8 cellular contexts compared by ENCODE assay signal in the genomic region with DNA sequence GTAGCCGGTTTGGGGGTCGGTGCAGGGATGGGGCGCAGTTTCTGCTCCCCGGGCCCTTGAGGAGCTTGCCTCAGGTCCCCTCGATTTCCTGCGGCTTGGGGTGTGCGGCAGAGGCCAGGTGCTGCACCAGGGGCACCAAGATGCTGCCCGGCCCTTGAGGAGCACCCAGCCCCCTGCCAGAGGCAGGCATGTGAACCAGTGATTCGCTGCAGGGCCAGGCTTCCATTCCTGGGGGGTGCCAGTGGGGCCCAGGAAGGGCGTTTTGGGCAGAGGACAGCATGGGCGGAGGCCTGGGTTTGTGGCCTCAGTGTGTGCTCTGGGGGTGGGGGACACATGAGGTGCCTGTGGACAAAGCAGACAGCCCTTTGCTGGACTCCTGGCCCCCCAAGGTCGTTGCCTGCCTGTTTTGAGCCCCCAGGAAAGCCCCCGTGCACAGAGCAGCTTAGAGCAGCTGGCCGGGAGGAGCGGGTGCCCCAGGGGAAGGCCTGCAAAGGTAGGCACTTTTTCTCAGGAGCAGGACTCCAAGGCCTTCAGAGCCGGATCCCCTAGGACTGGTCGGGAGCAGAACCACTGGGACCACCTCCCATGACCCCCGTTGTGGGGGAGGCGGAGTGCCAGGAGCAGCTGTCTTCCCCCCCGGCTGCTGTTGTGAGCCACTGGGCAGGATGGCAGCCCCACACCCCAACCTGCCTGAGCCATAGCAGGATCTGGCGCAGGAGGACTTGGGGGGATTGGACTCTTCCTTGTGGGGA. TPM values are rescaled to one million over a fixed set of nuclear protein-coding genes. Genes with fewer than 3 reads are reported as not detected.
DNase-seq lines count a peak whose midpoint lies in the region; ATAC-seq lines count a peak whose summit lies in the region.

No MANE protein-coding gene starts in this region.

- no peaks in the 10 kb centered on the region for H3K9me3 ChIP-seq in iPS-18a (ENCODE audit: control insufficient read depth, low read depth, low read length)

- H3K4me1 ChIP-seq in iPS-18a (ENCODE audit: control insufficient read depth, low read depth, low read length): peaks cover 5% of the 10 kb centered on the region

- H3K9ac ChIP-seq in iPS-18a (ENCODE audit: low read length): no peak overlapping the region

- DNase-seq in NCI-H2171 treated with DMSO at 0.1 percent for 48 hours (lab: John Stamatoyannopoulos, UW): peak; percentile 12
- no peak for DNase-seq in NCI-H2171 (lab: John Stamatoyannopoulos, UW)
- no peak for DNase-seq in stimulated activated naive CD8-positive, alpha-beta T cell treated with anti-CD3 and anti-CD28 coated beads, Interleukin-15, amount 100 ng/mL, for 72 hours
- DNase-seq in AG08396 (ENCODE audit: low spot score): no peak

- H3K4me3 Mint-ChIP-seq in activated T-helper 17 cell treated with anti-CD3 and anti-CD28 coated beads, Interleukin-2, amount 50 U/mL, for 72 hours: peak overlapping the region; percentile 39
- H3K4me3 Mint-ChIP-seq in stimulated activated naive CD8-positive, alpha-beta T cell treated with anti-CD3 and anti-CD28 coated beads, Interleukin-15, amount 100 ng/mL, for 72 hours: peak overlapping the region; percentile 26 to 55

- H3K27ac ChIP-seq in iPS-18a (ENCODE audit: low read length): no peak overlapping the region

- ATAC-seq in activated T-helper 17 cell treated with anti-CD3 and anti-CD28 coated beads, Interleukin-2, amount 50 U/mL, for 72 hours (replicated peaks): no peak
- no peak for ATAC-seq in stimulated activated naive CD8-positive, alpha-beta T cell treated with anti-CD3 and anti-CD28 coated beads, Interleukin-15, amount 100 ng/mL, for 72 hours
- ATAC-seq in GM19467 (IDR thresholded peaks at IDR 0.05; ENCODE audit: unreplicated experiment) (no peak), GM19328 (IDR thresholded peaks at IDR 0.05; ENCODE audit: unreplicated experiment) (no peak)

- H3K4me1 Mint-ChIP-seq in activated T-helper 17 cell treated with anti-CD3 and anti-CD28 coated beads, Interleukin-2, amount 50 U/mL, for 72 hours: peaks cover 5% of the 10 kb centered on the region
- H3K4me1 Mint-ChIP-seq in stimulated activated naive CD8-positive, alpha-beta T cell treated with anti-CD3 and anti-CD28 coated beads, Interleukin-15, amount 100 ng/mL, for 72 hours: peaks cover 34% of the 10 kb centered on the region

- peak overlapping the region; percentile 58 for H3K4me3 ChIP-seq in iPS-18a (ENCODE audit: low read length)

- H3K9me3 Mint-ChIP-seq in activated T-helper 17 cell treated with anti-CD3 and anti-CD28 coated beads, Interleukin-2, amount 50 U/mL, for 72 hours: no peaks in the 10 kb centered on the region
- no peaks in the 10 kb centered on the region for H3K9me3 Mint-ChIP-seq in stimulated activated naive CD8-positive, alpha-beta T cell treated with anti-CD3 and anti-CD28 coated beads, Interleukin-15, amount 100 ng/mL, for 72 hours

- H3K27me3 ChIP-seq in iPS-18a (ENCODE audit: control insufficient read depth, insufficient read depth, low read length): peaks cover 12% of the 10 kb centered on the region

- H3K36me3 Mint-ChIP-seq in activated T-helper 17 cell treated with anti-CD3 and anti-CD28 coated beads, Interleukin-2, amount 50 U/mL, for 72 hours (ENCODE audit: low read depth): no peaks in the 10 kb centered on the region

- peaks cover 9% of the 10 kb centered on the region for H3K36me3 ChIP-seq in iPS-18a (ENCODE audit: control insufficient read depth, low read depth, low read length)

- H3K27ac Mint-ChIP-seq in activated T-helper 17 cell treated with anti-CD3 and anti-CD28 coated beads, Interleukin-2, amount 50 U/mL, for 72 hours: no peak overlapping the region
- H3K27ac Mint-ChIP-seq in stimulated activated naive CD8-positive, alpha-beta T cell treated with anti-CD3 and anti-CD28 coated beads, Interleukin-15, amount 100 ng/mL, for 72 hours: peak overlapping the region in 1 of 2 donors; percentile 42

- H3K27me3 Mint-ChIP-seq in activated T-helper 17 cell treated with anti-CD3 and anti-CD28 coated beads, Interleukin-2, amount 50 U/mL, for 72 hours: no peaks in the 10 kb centered on the region
- H3K27me3 Mint-ChIP-seq in stimulated activated naive CD8-positive, alpha-beta T cell treated with anti-CD3 and anti-CD28 coated beads, Interleukin-15, amount 100 ng/mL, for 72 hours: peaks cover 10% of the 10 kb centered on the region

RNA-seq across cellular contexts. Expression of gene PLXNA1, which starts 1.7 kb away (rescaled TPM):
- 1 to 10 TPM; 7.1 to 9.3 TPM for total RNA-seq in activated T-helper 17 cell treated with anti-CD3 and anti-CD28 coated beads, Interleukin-2, amount 50 U/mL, for 72 hours
